8 cellular contexts compared by ENCODE assay signal in genomic region chr12:106345739-106346138, GRCh38. TPM values are rescaled to one million over a fixed set of nuclear protein-coding genes. Genes with fewer than 3 reads are reported as not detected.
DNase-seq lines count a peak whose midpoint lies in the region; ATAC-seq and TF ChIP-seq lines count a peak whose summit lies in the region.

No MANE protein-coding gene starts in this region.

- no peak overlapping the region for H3K27ac ChIP-seq in PC-9
- H3K27ac ChIP-seq in epithelial cell of prostate, result no peak overlapping the region

- H3K4me2 ChIP-seq in PC-9, result no peak overlapping the region

- H3K9me2 ChIP-seq in PC-9 (ENCODE audit: insufficient read depth), result no peaks in the 10 kb centered on the region

- H4K20me1 ChIP-seq in PC-9 (ENCODE audit: insufficient read depth), result peaks cover 4% of the 10 kb centered on the region; the same call in 1 of the 2 replicates

- H2AFZ ChIP-seq in PC-9, result no peak overlapping the region

- peaks cover 9% of the 10 kb centered on the region; the same call in 1 of the 2 replicates for H3F3A ChIP-seq in PC-9 (ENCODE audit: insufficient read depth, low read depth)

- peaks cover 16% of the 10 kb centered on the region for H3K4me1 ChIP-seq in PC-9 (replicated peaks; ENCODE audit: insufficient read depth)

- H3K4me1 Mint-ChIP-seq in activated CD4-positive, alpha-beta T cell treated with anti-CD3 and anti-CD28 coated beads for 36 hours, result no peaks in the 10 kb centered on the region
- H3K4me1 Mint-ChIP-seq in activated CD4-positive, alpha-beta T cell treated with anti-CD3 and anti-CD28 coated beads, Interleukin-2, amount 10 ng/mL, durations not matched to agents 24 days and 14 days, result no peaks in the 10 kb centered on the region
- no peaks in the 10 kb centered on the region for H3K4me1 Mint-ChIP-seq in naive B cell

- no peak overlapping the region for H3K4me3 Mint-ChIP-seq in activated CD4-positive, alpha-beta T cell treated with anti-CD3 and anti-CD28 coated beads for 36 hours
- no peak overlapping the region for H3K4me3 Mint-ChIP-seq in activated CD4-positive, alpha-beta T cell treated with anti-CD3 and anti-CD28 coated beads, Interleukin-2, amount 10 ng/mL, durations not matched to agents 24 days and 14 days
- H3K4me3 Mint-ChIP-seq in naive B cell, result no peak overlapping the region

- POLR2A ChIA-PET in activated CD4-positive, alpha-beta T cell treated with anti-CD3 and anti-CD28 coated beads for 36 hours (lab: Charles Lee), result no interaction called here
- POLR2A ChIA-PET in PC-9 (lab: Charles Lee; ENCODE audit: unreplicated experiment), result no interaction called here

- H3K9me3 ChIP-seq in PC-9 (ENCODE audit: insufficient read depth, low read depth), result no peaks in the 10 kb centered on the region; the same call in 1 of the 2 replicates

- H3K79me2 ChIP-seq in PC-9 (ENCODE audit: low read depth), result no peaks in the 10 kb centered on the region

- H3K27me3 Mint-ChIP-seq in activated CD4-positive, alpha-beta T cell treated with anti-CD3 and anti-CD28 coated beads for 36 hours, result no peaks in the 10 kb centered on the region
- peaks cover 8% of the 10 kb centered on the region for H3K27me3 Mint-ChIP-seq in activated CD4-positive, alpha-beta T cell treated with anti-CD3 and anti-CD28 coated beads, Interleukin-2, amount 10 ng/mL, durations not matched to agents 24 days and 14 days
- H3K27me3 Mint-ChIP-seq in naive B cell, result no peaks in the 10 kb centered on the region

- no peaks in the 10 kb centered on the region for H3K9me3 Mint-ChIP-seq in activated CD4-positive, alpha-beta T cell treated with anti-CD3 and anti-CD28 coated beads for 36 hours (ENCODE audit: low read depth)
- no peaks in the 10 kb centered on the region for H3K9me3 Mint-ChIP-seq in activated CD4-positive, alpha-beta T cell treated with anti-CD3 and anti-CD28 coated beads, Interleukin-2, amount 10 ng/mL, durations not matched to agents 24 days and 14 days
- no peaks in the 10 kb centered on the region for H3K9me3 Mint-ChIP-seq in naive B cell

- 0 out of 2 replicates have a peak, but pooled peaks cover 9% of the 10 kb centered on the region for H3K36me3 ChIP-seq in PC-9 (ENCODE audit: low read depth)

- intact Hi-C loops in activated CD4-positive, alpha-beta T cell treated with anti-CD3 and anti-CD28 coated beads for 36 hours (cut with DNase I, micrococcal nuclease), result no loop called here
- intact Hi-C loops in activated CD4-positive, alpha-beta T cell treated with anti-CD3 and anti-CD28 coated beads, Interleukin-2, amount 10 ng/mL, durations not matched to agents 24 days and 14 days (cut with micrococcal nuclease), result no loop called here
- intact Hi-C loops in PC-9 (cut with micrococcal nuclease; ENCODE audit: unreplicated experiment), result loop anchor here (5.0 kb wide), 1 partner anchor 118 kb away; no protein-coding TSS in a partner anchor

- ATAC-seq in activated CD4-positive, alpha-beta T cell treated with anti-CD3 and anti-CD28 coated beads for 36 hours, result peak; percentile 30
- ATAC-seq in naive B cell (ENCODE audit: low read depth in 2 of 2) (peak; percentile 40 to 44), GM18909 (IDR thresholded peaks at IDR 0.05; ENCODE audit: poor library complexity, unreplicated experiment) (no peak), HG02642 (IDR thresholded peaks at IDR 0.05; ENCODE audit: poor library complexity, unreplicated experiment) (no peak), GM21737 (IDR thresholded peaks at IDR 0.05; ENCODE audit: unreplicated experiment) (no peak)

- no peak overlapping the region for H3K27ac Mint-ChIP-seq in activated CD4-positive, alpha-beta T cell treated with anti-CD3 and anti-CD28 coated beads for 36 hours
- no peak overlapping the region for H3K27ac Mint-ChIP-seq in activated CD4-positive, alpha-beta T cell treated with anti-CD3 and anti-CD28 coated beads, Interleukin-2, amount 10 ng/mL, durations not matched to agents 24 days and 14 days
- peak overlapping the region in 2 of 6 donors; percentile 7 to 53 for H3K27ac Mint-ChIP-seq in naive B cell

- CTCF ChIA-PET in activated CD4-positive, alpha-beta T cell treated with anti-CD3 and anti-CD28 coated beads for 36 hours (lab: Charles Lee), result interaction anchor here (1.0 to 1.7 kb wide), 6 partner anchors 10 to 122 kb away, joined by 3 to 7 read pairs (median 4); partner anchors contain the start of gene POLR3B
- CTCF ChIA-PET in PC-9 (lab: Charles Lee), result interaction anchor here (0.7 kb wide), 1 partner anchor 463 kb away, joined by 5 read pairs; no protein-coding TSS in a partner anchor

- DNase-seq in activated CD4-positive, alpha-beta T cell treated with anti-CD3 and anti-CD28 coated beads for 36 hours, result no peak
- DNase-seq in activated CD4-positive, alpha-beta T cell treated with anti-CD3 and anti-CD28 coated beads, Interleukin-2, amount 10 ng/mL, durations not matched to agents 24 days and 14 days, result no peak
- DNase-seq in PC-9 (peak; percentile 10 to 40), epithelial cell of prostate (ENCODE audit: low read depth, low spot score) (peak; percentile 24), naive B cell (no peak)

- H3K4me3 ChIP-seq in PC-9, result no peak overlapping the region

- BruUV-seq in PC-9 (replicated peaks; lab: Mats Ljungman, UMichigan), result no TSS peak

- TF ChIP-seq CTCF in PC-9 (conservative IDR thresholded peaks at IDR 0.05), result peak; percentile 51; the same call in 1 of the 2 replicates

- H3K27me3 ChIP-seq in PC-9 (ENCODE audit: insufficient read depth, low read depth), result no peaks in the 10 kb centered on the region

- H3K36me3 Mint-ChIP-seq in activated CD4-positive, alpha-beta T cell treated with anti-CD3 and anti-CD28 coated beads for 36 hours (ENCODE audit: low read depth), result peaks cover 10% of the 10 kb centered on the region
- H3K36me3 Mint-ChIP-seq in activated CD4-positive, alpha-beta T cell treated with anti-CD3 and anti-CD28 coated beads, Interleukin-2, amount 10 ng/mL, durations not matched to agents 24 days and 14 days (ENCODE audit: low read depth), result peaks cover 7% of the 10 kb centered on the region
- H3K36me3 Mint-ChIP-seq in naive B cell, result peaks cover 23 to 35% of the 10 kb centered on the region in 2 donors

RNA-seq across cellular contexts. Expression of gene POLR3B, which starts 11.8 kb away (rescaled TPM):
- total RNA-seq in activated CD4-positive, alpha-beta T cell treated with anti-CD3 and anti-CD28 coated beads for 36 hours, result 10 to 100 TPM in 1 of 2 experiments, 1 to 10 TPM in 1; 9.1 to 11.7 TPM
- 12.1 and 13.1 TPM in 2 replicates for total RNA-seq in activated CD4-positive, alpha-beta T cell treated with anti-CD3 and anti-CD28 coated beads, Interleukin-2, amount 10 ng/mL, durations not matched to agents 24 days and 14 days
- total RNA-seq in PC-9 (2021), result 8.4 and 12.9 TPM in 2 replicates
- 1 to 10 TPM in 5 of 6 donors, not detected in 1; 3.0 to 4.7 (median 3.3) TPM for polyA plus RNA-seq in naive B cell (ENCODE audit: low read depth in 6 of 6)

RNA-seq across cellular contexts. Expression of gene TCP11L2, which starts 43.2 kb away (rescaled TPM):
- total RNA-seq in activated CD4-positive, alpha-beta T cell treated with anti-CD3 and anti-CD28 coated beads for 36 hours, result 10 to 100 TPM in 1 of 2 experiments, 1 to 10 TPM in 1; 8.6 to 11.8 TPM
- 3.2 and 4.5 TPM in 2 replicates for total RNA-seq in activated CD4-positive, alpha-beta T cell treated with anti-CD3 and anti-CD28 coated beads, Interleukin-2, amount 10 ng/mL, durations not matched to agents 24 days and 14 days
- total RNA-seq in PC-9 (2021), result 34.6 and 35.1 TPM in 2 replicates
- polyA plus RNA-seq in naive B cell (ENCODE audit: low read depth in 6 of 6), result 10 to 100 TPM; 17.0 to 56.4 (median 47.6) TPM

Comparison
In these comparisons a context has a peak if more than half of its experiments do, and no peak if none do; other contexts are left out.
1. ATAC-seq: peak in activated CD4-positive, alpha-beta T cell treated with anti-CD3 and anti-CD28 coated beads for 36 hours (single experiment) and naive B cell (2 of 2); none in GM18909 (single experiment), HG02642 (single experiment) and GM21737 (single experiment).
2. DNase-seq: peak in PC-9 (2 of 2) and epithelial cell of prostate (single experiment); none in activated CD4-positive, alpha-beta T cell treated with anti-CD3 and anti-CD28 coated beads for 36 hours (single experiment), activated CD4-positive, alpha-beta T cell treated with anti-CD3 and anti-CD28 coated beads, Interleukin-2, amount 10 ng/mL, durations not matched to agents 24 days and 14 days (single experiment) and naive B cell (single experiment).